ENCODE assay signal across 29 cellular contexts in the genomic region with DNA sequence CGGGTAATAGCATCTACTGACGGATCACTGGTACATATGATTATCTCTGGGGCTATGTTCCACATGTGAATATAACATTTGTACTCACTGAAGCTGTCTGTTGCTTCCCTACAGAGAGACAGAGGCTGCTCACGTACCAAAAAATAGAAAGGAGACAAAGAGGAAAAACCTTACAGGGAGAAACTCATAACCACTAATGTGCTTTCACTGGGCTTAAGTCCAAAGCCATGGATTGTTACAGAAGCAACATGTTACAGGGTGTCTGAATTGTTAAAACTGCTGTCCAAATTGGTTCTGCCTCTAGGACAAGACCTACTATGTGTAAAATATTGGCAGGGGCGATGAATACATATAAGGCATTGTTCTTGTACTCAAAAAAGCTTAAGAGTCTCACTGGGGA.
A peak's percentile ranks its signal among the peaks of the same experiment; 100 is the strongest.
DNase-seq lines count a peak whose midpoint lies in the region; ATAC-seq and TF ChIP-seq lines count a peak whose summit lies in the region.
"Had no signal": no experiment of that assay in that cellular context is flagged by ENCODE, and none has a peak within 500 bp of the region (broad histone marks: within the 10 kb centered on the region; RNA-seq: fewer than 3 reads in every experiment).

No MANE protein-coding gene starts in this region.

- H3K27ac ChIP-seq in Karpas-422 (ENCODE audit: low read length): peak overlapping the region; percentile 61
- no peak overlapping the region for H3K27ac ChIP-seq in psoas muscle
- H3K27ac ChIP-seq: SJSA1, skin epidermis, suprapubic skin, upper lobe of left lung had no signal

- no peak overlapping the region for H3K4me3 ChIP-seq in Karpas-422 (ENCODE audit: low read length)
- H3K4me3 ChIP-seq in astrocyte of the spinal cord (ENCODE audit: low read depth, low read length): no peak overlapping the region
- no peak overlapping the region for H3K4me3 ChIP-seq in psoas muscle
- H3K4me3 ChIP-seq: K562, SJSA1, skin epidermis, suprapubic skin, upper lobe of left lung had no signal

- H3K4me1 Mint-ChIP-seq in activated CD8-positive, alpha-beta T cell treated with anti-CD3 and anti-CD28 coated beads for 36 hours (ENCODE audit: low read depth): peaks cover 69% of the 10 kb centered on the region
- peaks cover 31% of the 10 kb centered on the region for H3K4me1 Mint-ChIP-seq in activated CD8-positive, alpha-beta T cell treated with anti-CD3 and anti-CD28 coated beads, Interleukin-2, amount 10 ng/mL, durations not matched to agents 7 days and 5 days (ENCODE audit: low read depth)
- peaks cover 43% of the 10 kb centered on the region for H3K4me1 Mint-ChIP-seq in progenitor cell of endocrine pancreas (ENCODE audit: low read depth)
- H3K4me1 Mint-ChIP-seq: nephron had no signal

- no peak overlapping the region for H3K4me3 Mint-ChIP-seq in activated CD8-positive, alpha-beta T cell treated with anti-CD3 and anti-CD28 coated beads for 36 hours
- no peak overlapping the region for H3K4me3 Mint-ChIP-seq in activated CD8-positive, alpha-beta T cell treated with anti-CD3 and anti-CD28 coated beads, Interleukin-2, amount 10 ng/mL, durations not matched to agents 7 days and 5 days
- no peak overlapping the region for H3K4me3 Mint-ChIP-seq in progenitor cell of endocrine pancreas (ENCODE audit: low read depth)
- H3K4me3 Mint-ChIP-seq: activated T-helper 17 cell treated with anti-CD3 and anti-CD28 coated beads, Interleukin-2, amount 50 U/mL, for 72 hours; CD4-positive, alpha-beta memory T cell; central memory CD8-positive, alpha-beta T cell; nephron; stimulated activated memory B cell treated with anti-CD40 and anti-IgM and Interleukin-4, amounts not matched to agents 10 μg/mL and 1 μg/mL and 100 μg/mL, for 72 hours; WTC11 had no signal

- no peak for TF ChIP-seq CTCF in activated CD8-positive, alpha-beta T cell treated with anti-CD3 and anti-CD28 coated beads for 36 hours (IDR thresholded peaks at IDR 0.05)
- no peak for TF ChIP-seq CTCF in astrocyte of the spinal cord (IDR thresholded peaks at IDR 0.05; ENCODE audit: low read depth, low read length)
- TF ChIP-seq CTCF in progenitor cell of endocrine pancreas (IDR thresholded peaks at IDR 0.05; ENCODE audit: unreplicated experiment): no peak
- TF ChIP-seq CTCF in psoas muscle (IDR thresholded peaks at IDR 0.05): no peak

- no peaks in the 10 kb centered on the region for H3K27me3 ChIP-seq in Karpas-422 (ENCODE audit: low read length)
- no peaks in the 10 kb centered on the region for H3K27me3 ChIP-seq in psoas muscle (ENCODE audit: insufficient read depth in 3 of 3, low read length in 2 of 3)
- H3K27me3 ChIP-seq: SJSA1, suprapubic skin, upper lobe of left lung had no signal

- no peak for ATAC-seq in activated CD8-positive, alpha-beta T cell treated with anti-CD3 and anti-CD28 coated beads for 36 hours
- ATAC-seq in activated CD8-positive, alpha-beta T cell treated with anti-CD3 and anti-CD28 coated beads, Interleukin-2, amount 10 ng/mL, durations not matched to agents 7 days and 5 days: no peak
- no peak for ATAC-seq in GM21737 (IDR thresholded peaks at IDR 0.05; ENCODE audit: unreplicated experiment)
- ATAC-seq in psoas muscle: no peak
- ATAC-seq: activated naive CD4-positive, alpha-beta T cell treated with anti-CD3 and anti-CD28 coated beads, Interleukin-2, amount 50 U/mL, for 72 hours; activated T-helper 17 cell treated with anti-CD3 and anti-CD28 coated beads, Interleukin-2, amount 50 U/mL, for 72 hours; esophagus mucosa; K562; stimulated activated memory B cell treated with anti-CD40 and anti-IgM and Interleukin-4, amounts not matched to agents 10 μg/mL and 1 μg/mL and 100 μg/mL, for 72 hours; WTC11 had no signal

- no peak for DNase-seq in activated CD8-positive, alpha-beta T cell treated with anti-CD3 and anti-CD28 coated beads for 36 hours
- DNase-seq in activated CD8-positive, alpha-beta T cell treated with anti-CD3 and anti-CD28 coated beads, Interleukin-2, amount 10 ng/mL, durations not matched to agents 7 days and 5 days: no peak
- DNase-seq in Karpas-422 (no peak), astrocyte of the spinal cord (ENCODE audit: low read depth, low spot score) (peak; percentile 75), progenitor cell of endocrine pancreas (ENCODE audit: low spot score, unreplicated experiment) (no peak), NCI-H510A (lab: John Stamatoyannopoulos, UW) (no peak), psoas muscle (no peak)
- DNase-seq: aorta; CD4-positive, alpha-beta memory T cell; EL; kidney glomerular epithelial cell; midbrain; NCI-H1092 treated with DMSO at 0.1 percent for 48 hours; NCI-H1694 treated with DMSO at 0.1 percent for 48 hours; NCI-H446; NCI-H774; upper lobe of left lung had no signal

- no peaks in the 10 kb centered on the region for H3K9me3 Mint-ChIP-seq in activated CD8-positive, alpha-beta T cell treated with anti-CD3 and anti-CD28 coated beads for 36 hours
- H3K9me3 Mint-ChIP-seq in activated CD8-positive, alpha-beta T cell treated with anti-CD3 and anti-CD28 coated beads, Interleukin-2, amount 10 ng/mL, durations not matched to agents 7 days and 5 days (ENCODE audit: insufficient read depth): no peaks in the 10 kb centered on the region
- H3K9me3 Mint-ChIP-seq in progenitor cell of endocrine pancreas (ENCODE audit: low read depth): no peaks in the 10 kb centered on the region
- H3K9me3 Mint-ChIP-seq: activated naive CD4-positive, alpha-beta T cell treated with anti-CD3 and anti-CD28 coated beads, Interleukin-2, amount 50 U/mL, for 72 hours; activated T-helper 17 cell treated with anti-CD3 and anti-CD28 coated beads, Interleukin-2, amount 50 U/mL, for 72 hours; CD4-positive, alpha-beta memory T cell; central memory CD8-positive, alpha-beta T cell; nephron; stimulated activated memory B cell treated with anti-CD40 and anti-IgM and Interleukin-4, amounts not matched to agents 10 μg/mL and 1 μg/mL and 100 μg/mL, for 72 hours; WTC11 had no signal

- POLR2A ChIA-PET in activated CD8-positive, alpha-beta T cell treated with anti-CD3 and anti-CD28 coated beads for 36 hours (lab: Charles Lee): interaction anchor here (0.7 to 1.1 kb wide), 2 partner anchors 13 to 24 kb away, joined by 3 read pairs; no protein-coding TSS in a partner anchor
- POLR2A ChIA-PET in activated CD8-positive, alpha-beta T cell treated with anti-CD3 and anti-CD28 coated beads, Interleukin-2, amount 10 ng/mL, durations not matched to agents 7 days and 5 days (lab: Charles Lee): no interaction called here

- WGBS in psoas muscle, 3 donors: 83 to 90% (median 84%) methylated on average over 4 of the region's 4 CpGs

- no peak overlapping the region for H3K4me2 ChIP-seq in Karpas-422 (ENCODE audit: low read depth, low read length, poor library complexity, severe bottlenecking)

- H3K9ac ChIP-seq in Karpas-422 (ENCODE audit: low read length): no peak overlapping the region

- intact Hi-C loops in activated CD8-positive, alpha-beta T cell treated with anti-CD3 and anti-CD28 coated beads for 36 hours (cut with micrococcal nuclease): no loop called here
- intact Hi-C loops in psoas muscle (cut with DNase I): no loop called here

- no peaks in the 10 kb centered on the region for H3K9me2 ChIP-seq in Karpas-422 (replicated peaks; ENCODE audit: insufficient read depth, low read length)

- no peaks in the 10 kb centered on the region for H3K27me3 Mint-ChIP-seq in activated CD8-positive, alpha-beta T cell treated with anti-CD3 and anti-CD28 coated beads for 36 hours
- H3K27me3 Mint-ChIP-seq in activated CD8-positive, alpha-beta T cell treated with anti-CD3 and anti-CD28 coated beads, Interleukin-2, amount 10 ng/mL, durations not matched to agents 7 days and 5 days (ENCODE audit: low read depth): no peaks in the 10 kb centered on the region
- H3K27me3 Mint-ChIP-seq in progenitor cell of endocrine pancreas: no peaks in the 10 kb centered on the region
- H3K27me3 Mint-ChIP-seq: activated T-helper 17 cell treated with anti-CD3 and anti-CD28 coated beads, Interleukin-2, amount 50 U/mL, for 72 hours; CD4-positive, alpha-beta memory T cell; central memory CD8-positive, alpha-beta T cell; stimulated activated memory B cell treated with anti-CD40 and anti-IgM and Interleukin-4, amounts not matched to agents 10 μg/mL and 1 μg/mL and 100 μg/mL, for 72 hours had no signal

- CTCF ChIA-PET in activated CD8-positive, alpha-beta T cell treated with anti-CD3 and anti-CD28 coated beads for 36 hours (lab: Charles Lee): no interaction called here
- CTCF ChIA-PET in activated CD8-positive, alpha-beta T cell treated with anti-CD3 and anti-CD28 coated beads, Interleukin-2, amount 10 ng/mL, durations not matched to agents 7 days and 5 days (lab: Charles Lee): interaction anchor here (1.4 kb wide), 1 partner anchor 8 kb away, joined by 3 read pairs; no protein-coding TSS in a partner anchor

- peaks cover 34% of the 10 kb centered on the region for H3K36me3 Mint-ChIP-seq in activated CD8-positive, alpha-beta T cell treated with anti-CD3 and anti-CD28 coated beads for 36 hours (ENCODE audit: low read depth)
- peaks cover 4% of the 10 kb centered on the region for H3K36me3 Mint-ChIP-seq in activated CD8-positive, alpha-beta T cell treated with anti-CD3 and anti-CD28 coated beads, Interleukin-2, amount 10 ng/mL, durations not matched to agents 7 days and 5 days (ENCODE audit: low read depth)
- H3K36me3 Mint-ChIP-seq in progenitor cell of endocrine pancreas (ENCODE audit: insufficient read depth): peaks cover 13% of the 10 kb centered on the region
- H3K36me3 Mint-ChIP-seq: WTC11 had no signal

- in situ Hi-C loops in astrocyte of the spinal cord (cut with HindIII; ENCODE audit: low sequenced_read_pairs): no loop called here

- H3K9me3 ChIP-seq in Karpas-422 (ENCODE audit: low read length): no peaks in the 10 kb centered on the region
- no peaks in the 10 kb centered on the region for H3K9me3 ChIP-seq in psoas muscle
- H3K9me3 ChIP-seq: SJSA1, suprapubic skin, upper lobe of left lung had no signal

- H3K27ac Mint-ChIP-seq in activated CD8-positive, alpha-beta T cell treated with anti-CD3 and anti-CD28 coated beads for 36 hours: peak overlapping the region; percentile 87
- no peak overlapping the region for H3K27ac Mint-ChIP-seq in activated CD8-positive, alpha-beta T cell treated with anti-CD3 and anti-CD28 coated beads, Interleukin-2, amount 10 ng/mL, durations not matched to agents 7 days and 5 days
- peak overlapping the region; percentile 26 for H3K27ac Mint-ChIP-seq in progenitor cell of endocrine pancreas
- H3K27ac Mint-ChIP-seq: activated T-helper 17 cell treated with anti-CD3 and anti-CD28 coated beads, Interleukin-2, amount 50 U/mL, for 72 hours; nephron; stimulated activated memory B cell treated with anti-CD40 and anti-IgM and Interleukin-4, amounts not matched to agents 10 μg/mL and 1 μg/mL and 100 μg/mL, for 72 hours; WTC11 had no signal

- H3K36me3 ChIP-seq in Karpas-422 (ENCODE audit: insufficient read depth, low read length) (peaks cover 27% of the 10 kb centered on the region), psoas muscle (ENCODE audit: insufficient read depth in 1 of 2, low read depth in 1 of 2) (no peaks in the 10 kb centered on the region)
- H3K36me3 ChIP-seq: SJSA1, suprapubic skin, upper lobe of left lung had no signal

- H3K4me1 ChIP-seq in Karpas-422 (ENCODE audit: low read length) (peaks cover 99% of the 10 kb centered on the region), psoas muscle (no peaks in the 10 kb centered on the region)
- H3K4me1 ChIP-seq: SJSA1, suprapubic skin had no signal

- H2AFZ ChIP-seq in Karpas-422 (ENCODE audit: low read length): no peak overlapping the region

- peaks cover 97% of the 10 kb centered on the region for H3K79me2 ChIP-seq in Karpas-422 (ENCODE audit: low read length)

- peaks cover 20% of the 10 kb centered on the region for H4K20me1 ChIP-seq in Karpas-422 (ENCODE audit: insufficient read depth, low read depth, low read length)
